8 cellular contexts compared by ENCODE assay signal in the genomic region with DNA sequence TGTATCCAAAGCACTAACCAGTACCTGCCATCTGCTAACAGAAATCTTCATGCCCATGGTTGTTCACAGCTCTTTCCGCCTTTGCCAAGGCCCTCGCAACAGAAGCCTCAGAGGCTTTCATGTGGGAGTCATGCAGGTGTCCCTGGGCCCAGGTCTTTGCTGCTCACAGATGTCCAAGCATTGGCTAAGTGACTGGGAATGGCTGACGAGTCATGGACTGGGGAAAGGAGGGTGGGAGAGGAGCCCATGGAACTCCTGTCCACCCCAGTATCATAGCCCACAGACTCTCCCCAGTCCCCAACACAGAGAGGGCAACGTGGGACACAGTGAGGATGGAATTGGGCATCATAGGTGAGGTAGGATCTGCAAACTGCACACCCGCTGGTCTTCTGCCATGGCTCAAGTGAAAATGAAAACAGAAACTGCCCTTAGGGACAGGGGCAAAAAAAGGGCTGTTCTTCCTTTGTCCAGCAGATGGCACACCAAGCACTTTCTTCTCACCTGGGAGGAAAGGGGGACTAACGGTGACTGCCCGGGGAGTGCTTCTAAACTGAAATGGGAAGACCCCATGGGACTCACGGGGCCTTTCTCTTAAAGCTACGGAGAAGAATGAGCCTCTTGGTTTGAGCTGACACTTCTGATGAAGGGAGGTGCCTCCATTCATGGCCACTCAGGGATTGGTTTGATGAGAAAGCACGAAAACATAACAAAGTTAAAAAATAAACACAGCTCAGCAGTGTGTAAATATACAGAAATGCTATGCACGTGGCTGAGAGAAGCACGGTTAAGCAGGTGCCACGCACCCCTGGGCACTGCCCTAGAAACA. TPM values are rescaled to one million over a fixed set of nuclear protein-coding genes. Genes with fewer than 3 reads are reported as not detected.
DNase-seq lines count a peak whose midpoint lies in the region; ATAC-seq and TF ChIP-seq lines count a peak whose summit lies in the region.

No MANE protein-coding gene starts in this region.

- no peak overlapping the region for H2BK120ac ChIP-seq in mesendoderm (ENCODE audit: low read depth, low read length)

- TF ChIP-seq CTCF in CD14-positive monocyte (IDR thresholded peaks at IDR 0.05): peak; percentile 93

- H3K27ac ChIP-seq in duodenal mucosa (ENCODE audit: low read depth, low read length): no peak overlapping the region
- no peak overlapping the region for H3K27ac ChIP-seq in mesendoderm (ENCODE audit: low read depth, low read length)

- peak; percentile 17 for TF ChIP-seq POLR2A in GM18951 (IDR thresholded peaks at IDR 0.05; ENCODE audit: extremely low read depth, insufficient read depth, insufficient read length)

- no peaks in the 10 kb centered on the region for H3K79me1 ChIP-seq in mesendoderm (ENCODE audit: low read length)

- peaks cover 0 to 3% (median 2%) of the 10 kb centered on the region in 3 donors for H3K27me3 Mint-ChIP-seq in CD14-positive monocyte (ENCODE audit: low read depth in 3 of 3)

- intact Hi-C loops in CD14-positive monocyte (cut with micrococcal nuclease): loop anchor here in 1 of 2 donors (2.0 to 5.0 kb wide), 2 partner anchors 18 to 32 kb away; a partner anchor contains a TSS

- H3K27me3 ChIP-seq in duodenal mucosa (ENCODE audit: control insufficient read depth in 1 of 2, insufficient read depth in 2 of 2, low read length in 2 of 2): no peaks in the 10 kb centered on the region
- H3K27me3 ChIP-seq in mesendoderm (ENCODE audit: insufficient read depth, low read length, poor library complexity): no peaks in the 10 kb centered on the region

- H4K8ac ChIP-seq in mesendoderm (ENCODE audit: low read depth, low read length): no peak overlapping the region

- peaks cover 0 to 4% of the 10 kb centered on the region in 2 donors for H3K36me3 Mint-ChIP-seq in CD14-positive monocyte

- H3K36me3 ChIP-seq in duodenal mucosa (ENCODE audit: control insufficient read depth in 1 of 2, insufficient read depth in 2 of 2, low read length in 2 of 2): no peaks in the 10 kb centered on the region
- no peaks in the 10 kb centered on the region for H3K36me3 ChIP-seq in mesendoderm (ENCODE audit: control insufficient read depth, insufficient read depth, low read length)

- peak overlapping the region; percentile 66 to 94 (median 82) for H3K27ac Mint-ChIP-seq in CD14-positive monocyte

- no peak overlapping the region for H4K5ac ChIP-seq in mesendoderm (ENCODE audit: low read length)

- H2BK15ac ChIP-seq in mesendoderm (replicated peaks; ENCODE audit: low read depth): no peak overlapping the region

- H3K4me1 ChIP-seq in duodenal mucosa (ENCODE audit: control insufficient read depth in 1 of 2, insufficient read depth in 2 of 2, low read length in 2 of 2) (peaks cover 4 to 5% of the 10 kb centered on the region in 2 donors), mesendoderm (ENCODE audit: control insufficient read depth, low read depth, low read length) (peaks cover 6% of the 10 kb centered on the region)

- H3K4me3 Mint-ChIP-seq in CD14-positive monocyte: peak overlapping the region; percentile 73 to 90

- H3K9me3 ChIP-seq in duodenal mucosa (ENCODE audit: control insufficient read depth in 1 of 2, low read length in 2 of 2): no peaks in the 10 kb centered on the region

- DNase-seq in CD14-positive monocyte (ENCODE audit: low spot score): no peak
- peak; percentile 8 for DNase-seq in NCI-H2196 treated with DMSO at 0.1 percent for 48 hours (lab: John Stamatoyannopoulos, UW; ENCODE audit: unreplicated experiment)
- peak; percentile 63 to 78 for DNase-seq in activated CD4-positive, alpha-beta T cell treated with anti-CD3 and anti-CD28 coated beads for 4 hours
- DNase-seq in mesendoderm: peak; percentile 79
- DNase-seq in stimulated activated CD8-positive, alpha-beta memory T cell treated with anti-CD3 and anti-CD28 coated beads, Interleukin-4, amount 100 ng/mL, for 4 hours (ENCODE audit: low read depth in 2 of 2, low spot score in 1 of 2): peak; percentile 57 to 58

- peak overlapping the region; percentile 47 for H3K56ac ChIP-seq in mesendoderm (ENCODE audit: low read length)

- WGBS in mesendoderm (ENCODE audit: extremely low coverage, insufficient coverage, low lambda C conversion rate): no CpG with 5 or more reads among the region's 13 CpGs

- H3K9ac ChIP-seq in duodenal mucosa (ENCODE audit: low read depth in 1 of 2, low read length in 2 of 2): peak overlapping the region in 1 of 2 donors; percentile 55
- no peak overlapping the region for H3K9ac ChIP-seq in mesendoderm (ENCODE audit: low read length)

- no peaks in the 10 kb centered on the region for H3K9me3 Mint-ChIP-seq in CD14-positive monocyte

- H2BK5ac ChIP-seq in mesendoderm (ENCODE audit: low read length): no peak overlapping the region

- ATAC-seq in HG03095 (IDR thresholded peaks at IDR 0.05; ENCODE audit: unreplicated experiment): peak; percentile 65

- no peak overlapping the region for H3K18ac ChIP-seq in mesendoderm (ENCODE audit: low read length)

- peaks cover 64% of the 10 kb centered on the region for H3K4me1 Mint-ChIP-seq in CD14-positive monocyte

- H3K4me2 ChIP-seq in mesendoderm (ENCODE audit: low read length): no peak overlapping the region

- no peak overlapping the region for H2AK5ac ChIP-seq in mesendoderm (ENCODE audit: low read length)

- H3K79me2 ChIP-seq in mesendoderm (ENCODE audit: control insufficient read depth, insufficient read depth, low read length): no peaks in the 10 kb centered on the region

- H3K4ac ChIP-seq in mesendoderm (ENCODE audit: low read depth, low read length): no peak overlapping the region

- H3K23ac ChIP-seq in mesendoderm (ENCODE audit: low read length): no peak overlapping the region

- in situ Hi-C loops in GM18951 (cut with MboI; ENCODE audit: low sequenced_read_pairs, unreplicated experiment): loop anchor here (5.0 kb wide), 1 partner anchor 312 kb away; a partner anchor contains a TSS

- H3K4me3 ChIP-seq in duodenal mucosa (ENCODE audit: low read depth in 1 of 2, low read length in 2 of 2): peak overlapping the region; percentile 48 to 63
- H3K4me3 ChIP-seq in mesendoderm (ENCODE audit: low read length): no peak overlapping the region

RNA-seq across cellular contexts. Expression of a gene that starts 11.1 kb away (rescaled TPM):
- polyA plus RNA-seq in CD14-positive monocyte: 10 to 100 TPM; 20.0 to 20.2 TPM
- 3.6 TPM for polyA plus RNA-seq in mesendoderm (2013, experiment 1 of 2)
- polyA plus RNA-seq in mesendoderm (2013, experiment 2 of 2): 4.6 TPM

RNA-seq across cellular contexts. Expression of a gene that starts 29.9 kb away (rescaled TPM):
- polyA plus RNA-seq in CD14-positive monocyte: not detected
- polyA plus RNA-seq in mesendoderm (2013, experiment 1 of 2): 0.04 TPM
- polyA plus RNA-seq in mesendoderm (2013, experiment 2 of 2): 0.04 TPM

RNA-seq across cellular contexts. Expression of a gene that starts 46.7 kb away (rescaled TPM):
- polyA plus RNA-seq in CD14-positive monocyte: not detected
- polyA plus RNA-seq in mesendoderm (2013, experiment 1 of 2): not detected
- polyA plus RNA-seq in mesendoderm (2013, experiment 2 of 2): not detected
